ENCODE assay signal across 26 cellular contexts in the genomic region with DNA sequence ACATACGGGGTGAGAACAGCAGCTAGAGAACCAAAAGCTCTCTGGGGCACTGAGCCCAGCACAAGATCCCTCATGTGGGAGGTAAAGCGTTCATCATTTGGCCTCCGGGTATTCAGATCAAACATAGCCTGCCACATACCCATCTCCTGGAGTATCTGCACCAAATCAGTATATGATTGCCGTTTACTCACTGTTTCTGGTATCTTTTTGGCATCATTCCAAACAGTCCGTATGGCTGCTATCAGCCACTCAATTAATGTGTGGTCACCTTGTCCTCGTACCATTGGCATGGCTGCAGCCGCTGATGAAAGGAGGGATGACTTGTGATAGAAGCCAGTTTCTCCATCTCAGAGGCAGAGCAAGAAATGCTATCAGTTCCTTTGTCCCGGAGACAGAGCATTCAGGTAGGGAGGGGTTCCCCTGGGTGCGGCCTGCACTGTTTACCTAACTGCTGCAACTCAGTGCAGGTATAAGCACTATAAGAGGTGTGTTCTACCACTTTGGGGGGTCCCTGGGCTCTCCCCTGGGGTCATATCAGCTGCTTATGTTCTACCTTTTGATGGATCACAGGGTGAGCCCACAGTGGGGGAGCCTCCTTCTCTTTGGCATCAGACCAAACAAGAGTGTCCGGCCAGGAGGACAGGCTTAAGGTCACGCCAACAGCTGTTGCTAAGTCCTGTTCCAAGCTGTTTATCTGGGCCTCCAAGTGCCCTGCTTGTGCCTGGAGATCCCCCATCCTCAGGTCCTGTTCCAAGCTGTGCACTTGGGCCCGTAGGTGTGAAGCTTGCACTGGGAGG.
"Had no signal": no experiment of that assay in that cellular context is flagged by ENCODE, and none has a peak within 500 bp of the region (broad histone marks: within the 10 kb centered on the region; RNA-seq: fewer than 3 reads in every experiment).

No MANE protein-coding gene starts in this region.

- H3K27me3 ChIP-seq: adrenal gland, breast epithelium, Peyer's patch, SJCRH30 had no signal

- ATAC-seq: activated T-helper 17 cell treated with anti-CD3 and anti-CD28 coated beads, Interleukin-2, amount 50 U/mL, for 72 hours; T-helper 17 cell had no signal

- H3K4me1 ChIP-seq: adrenal gland, breast epithelium, Peyer's patch, SJCRH30 had no signal

- H3K27ac ChIP-seq: adrenal gland, breast epithelium, Peyer's patch, RWPE1, SJCRH30 had no signal

- H3K4me3 ChIP-seq: adrenal gland, breast epithelium, Peyer's patch, SJCRH30 had no signal

- H3K9me3 ChIP-seq: adrenal gland, breast epithelium, Peyer's patch, SJCRH30 had no signal

- DNase-seq: activated B cell treated with CpG ODN at 0.5 μM for 24 hours; activated CD4-positive, alpha-beta memory T cell treated with anti-CD3 and anti-CD28 coated beads, Interleukin-2, amount 10 ng/mL, durations not matched to agents 7 days and 5 days; activated CD4-positive, alpha-beta T cell treated with anti-CD3 and anti-CD28 coated beads, Interleukin-2, amount 50 U/mL, for 1 hour; activated gamma-delta T cell; activated naive CD4-positive, alpha-beta T cell treated with anti-CD3 and anti-CD28 coated beads, Interleukin-2, amount 10 ng/mL, durations not matched to agents 7 days and 5 days; activated naive CD8-positive, alpha-beta T cell treated with anti-CD3 and anti-CD28 coated beads, Interleukin-2, amount 10 ng/mL, durations not matched to agents 7 days and 5 days; activated T-cell treated with anti-CD3 and anti-CD28 coated beads for 4 hours; activated T-cell treated with anti-CD3 and anti-CD28 coated beads, Interleukin-2, amount 50 U/mL, for 48 hours; adrenal gland; anterior cingulate cortex; caudate nucleus; KG1; NCI-H1048; NCI-H1694; NCI-H2029; NCI-H446; NCI-H524; NCI-H82; Peyer's patch; Right ventricle myocardium superior; SJCRH30; T-helper 17 cell; T-helper 9 cell had no signal

- H3K36me3 ChIP-seq: breast epithelium had no signal
